24 cellular contexts compared by ENCODE assay signal in genomic region chr21:23950344-23950743, GRCh38.
"Had no signal": no experiment of that assay in that cellular context is flagged by ENCODE, and none has a peak within 500 bp of the region (broad histone marks: within the 10 kb centered on the region; RNA-seq: fewer than 3 reads in every experiment).

No MANE protein-coding gene starts in this region.

- H3K4me3 Mint-ChIP-seq: activated naive CD4-positive, alpha-beta T cell treated with anti-CD3 and anti-CD28 coated beads for 36 hours; activated T-helper 1 cell treated with anti-CD3 and anti-CD28 coated beads, Interleukin-12 subunit alpha, Interleukin-12 subunit beta, Interleukin-2, Interleukin-4 antibody, amounts not matched to agents 30 ng/mL and 10 ng/mL and 1 ng/mL, durations not matched to agents 14 hours and 24 hours and 36 hours; effector memory CD8-positive, alpha-beta T cell; mesothelial cell of epicardium had no signal

- DNase-seq: activated CD4-positive, alpha-beta T cell treated with anti-CD3 and anti-CD28 coated beads for 1 hour; activated CD8-positive, alpha-beta memory T cell treated with anti-CD3 and anti-CD28 coated beads for 24 hours; activated CD8-positive, alpha-beta memory T cell treated with anti-CD3 and anti-CD28 coated beads, Interleukin-2, amount 50 U/mL, for 4 hours; activated effector memory CD4-positive, alpha-beta T cell treated with anti-CD3 and anti-CD28 coated beads, Interleukin-2, amount 50 U/mL, for 16 hours; activated naive CD4-positive, alpha-beta T cell treated with anti-CD3 and anti-CD28 coated beads for 36 hours; activated T-cell treated with anti-CD3 and anti-CD28 coated beads, Interleukin-2, amount 50 U/mL, for 1 hour; amniotic stem cell; brain microvascular endothelial cell; effector memory CD8-positive, alpha-beta T cell; hippocampal formation; kidney; naive B cell; posterior cingulate gyrus; right cardiac atrium; stimulated activated CD4-positive, alpha-beta T cell treated with anti-CD3 and anti-CD28 coated beads, Interleukin-15, amount 100 ng/mL, for 24 hours; stimulated activated CD4-positive, alpha-beta T cell treated with anti-CD3 and anti-CD28 coated beads, Interleukin-2, amount 100 ng/mL, for 24 hours; stimulated activated naive CD4-positive, alpha-beta T cell; T1000; tibial artery had no signal

- H3K9me3 ChIP-seq: gastroesophageal sphincter, suprapubic skin, tibial artery had no signal

- H3K4me1 ChIP-seq: gastroesophageal sphincter, suprapubic skin, tibial artery had no signal

- H3K36me3 Mint-ChIP-seq: mesothelial cell of epicardium had no signal

- ATAC-seq: effector memory CD8-positive, alpha-beta T cell; gastroesophageal sphincter; right cardiac atrium had no signal

- H3K27me3 Mint-ChIP-seq: effector memory CD8-positive, alpha-beta T cell; naive B cell had no signal

- H3K4me1 Mint-ChIP-seq: mesothelial cell of epicardium had no signal

- H3K27ac ChIP-seq: brain microvascular endothelial cell, coronary artery, gastroesophageal sphincter, suprapubic skin, tibial artery had no signal

- H3K36me3 ChIP-seq: brain microvascular endothelial cell, gastroesophageal sphincter, suprapubic skin, tibial artery had no signal

- H3K4me3 ChIP-seq: coronary artery, gastroesophageal sphincter, suprapubic skin, tibial artery had no signal

- H3K9me3 Mint-ChIP-seq: activated naive CD4-positive, alpha-beta T cell treated with anti-CD3 and anti-CD28 coated beads for 36 hours; activated T-helper 1 cell treated with anti-CD3 and anti-CD28 coated beads, Interleukin-12 subunit alpha, Interleukin-12 subunit beta, Interleukin-2, Interleukin-4 antibody, amounts not matched to agents 30 ng/mL and 10 ng/mL and 1 ng/mL, durations not matched to agents 14 hours and 24 hours and 36 hours; effector memory CD8-positive, alpha-beta T cell had no signal

- H3K27ac Mint-ChIP-seq: activated naive CD4-positive, alpha-beta T cell treated with anti-CD3 and anti-CD28 coated beads for 36 hours; activated T-helper 1 cell treated with anti-CD3 and anti-CD28 coated beads, Interleukin-12 subunit alpha, Interleukin-12 subunit beta, Interleukin-2, Interleukin-4 antibody, amounts not matched to agents 30 ng/mL and 10 ng/mL and 1 ng/mL, durations not matched to agents 14 hours and 24 hours and 36 hours; effector memory CD8-positive, alpha-beta T cell; mesothelial cell of epicardium had no signal

- H3K27me3 ChIP-seq: brain microvascular endothelial cell, gastroesophageal sphincter, suprapubic skin, tibial artery had no signal
